Comparison of ENCODE assay signal across 10 cellular contexts in genomic region chr7:115145512-115145911, GRCh38.
DNase-seq lines count a peak whose midpoint lies in the region; ATAC-seq, FAIRE-seq and TF ChIP-seq lines count a peak whose summit lies in the region.
"Had no signal": no experiment of that assay in that cellular context is flagged by ENCODE, and none has a peak within 500 bp of the region (broad histone marks: within the 10 kb centered on the region; RNA-seq: fewer than 3 reads in every experiment).

No MANE protein-coding gene starts in this region.

- H3K36me3 ChIP-seq in bronchial epithelial cell (ENCODE audit: control insufficient read depth, insufficient read depth, low read length) (no peaks in the 10 kb centered on the region), upper lobe of right lung (no peaks in the 10 kb centered on the region)
- H3K36me3 ChIP-seq: BLaER1 had no signal

- H3K4me3 ChIP-seq in bronchial epithelial cell (ENCODE audit: low read depth, low read length) = no peak overlapping the region
- no peak overlapping the region for H3K4me3 ChIP-seq in upper lobe of right lung
- H3K4me3 ChIP-seq: BLaER1 had no signal

- no peaks in the 10 kb centered on the region for H3K9me3 ChIP-seq in upper lobe of right lung
- H3K9me3 ChIP-seq: BLaER1 had no signal

- H3K27me3 ChIP-seq in bronchial epithelial cell (ENCODE audit: control insufficient read depth, insufficient read depth, low read length) (no peaks in the 10 kb centered on the region), upper lobe of right lung (no peaks in the 10 kb centered on the region)
- H3K27me3 ChIP-seq: BLaER1 had no signal

- no peak for FAIRE-seq in bronchial epithelial cell (lab: Jason Lieb, UNC)
- no peak for FAIRE-seq in RCC 7860 (lab: Jason Lieb, UNC)

- TF ChIP-seq CTCF in bronchial epithelial cell (IDR thresholded peaks at IDR 0.05; ENCODE audit: insufficient read depth, low read length, severe bottlenecking) (no peak), upper lobe of right lung (IDR thresholded peaks at IDR 0.05) (no peak)

- DNase-seq in Right ventricle myocardium inferior (ENCODE audit: missing footprints) (no peak), cardiac septum (ENCODE audit: low spot score) (no peak), bronchial epithelial cell (ENCODE audit: low read depth) (peak; percentile 56), upper lobe of right lung (no peak), RCC 7860 (ENCODE audit: low spot score) (no peak), glomerular visceral epithelial cell (ENCODE audit: extremely low spot score) (no peak)
- DNase-seq in stimulated activated CD4-positive, alpha-beta T cell treated with anti-CD3 and anti-CD28 coated beads, Interleukin-12 subunit alpha, Interleukin-12 subunit beta, amount 100 ng/mL, for 4 hours = no peak
- DNase-seq: NCI-H510A treated with DMSO at 0.1 percent for 48 hours had no signal

- H3K27ac ChIP-seq in upper lobe of right lung = peak overlapping the region; percentile 14
- H3K27ac ChIP-seq: BLaER1 had no signal

- intact Hi-C loops in Right ventricle myocardium inferior (cut with DNase I) (no loop called here), cardiac septum (cut with DNase I) (no loop called here), upper lobe of right lung (cut with DNase I) (no loop called here)

- H3K4me1 ChIP-seq in upper lobe of right lung = peaks cover 11% of the 10 kb centered on the region
- H3K4me1 ChIP-seq: BLaER1 had no signal

- peak; percentile 70 for ATAC-seq in Right ventricle myocardium inferior
- peak; percentile 70 for ATAC-seq in HG02943 (IDR thresholded peaks at IDR 0.05; ENCODE audit: low read depth, unreplicated experiment)
- peak; percentile 55 for ATAC-seq in upper lobe of right lung
